19 cellular contexts compared by ENCODE assay signal in the genomic region with DNA sequence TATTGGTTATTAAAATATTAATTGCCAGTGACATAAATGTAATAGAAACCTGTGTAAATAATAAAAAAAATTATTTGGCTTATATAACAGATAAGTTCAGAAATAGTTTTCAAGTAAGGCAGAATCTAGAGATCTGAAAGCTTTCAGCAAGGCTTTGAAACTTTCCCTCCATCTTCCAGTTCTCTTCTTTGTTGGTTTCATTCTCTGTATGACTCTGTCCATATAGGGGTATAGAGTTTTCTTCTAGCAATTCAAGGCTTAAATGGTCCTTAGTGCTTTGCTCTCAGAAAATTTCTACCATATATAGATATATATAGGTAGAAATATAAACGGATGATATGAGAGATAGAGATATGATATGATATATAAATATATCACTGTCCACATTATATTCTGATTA.
A peak's percentile ranks its signal among the peaks of the same experiment; 100 is the strongest.
DNase-seq lines count a peak whose midpoint lies in the region; ATAC-seq, FAIRE-seq and TF ChIP-seq lines count a peak whose summit lies in the region.
"Had no signal": no experiment of that assay in that cellular context is flagged by ENCODE, and none has a peak within 500 bp of the region (broad histone marks: within the 10 kb centered on the region; RNA-seq: fewer than 3 reads in every experiment).

No MANE protein-coding gene starts in this region.

- H3K36me3 Mint-ChIP-seq in activated T-cell treated with anti-CD3 and anti-CD28 coated beads, Interleukin-2, amount 50 U/mL, for 4 hours (ENCODE audit: insufficient read depth) = no peaks in the 10 kb centered on the region
- H3K36me3 Mint-ChIP-seq: T-cell had no signal

- H3K4me3 Mint-ChIP-seq in activated T-cell treated with anti-CD3 and anti-CD28 coated beads, Interleukin-2, amount 50 U/mL, for 4 hours = no peak overlapping the region
- H3K4me3 Mint-ChIP-seq: CD4-positive, alpha-beta T cell; T-cell had no signal

- H3K4me1 Mint-ChIP-seq in activated T-cell treated with anti-CD3 and anti-CD28 coated beads, Interleukin-2, amount 50 U/mL, for 4 hours (ENCODE audit: low read depth) = no peaks in the 10 kb centered on the region
- H3K4me1 Mint-ChIP-seq: T-cell had no signal

- no peak for TF ChIP-seq POLR2A in H54 (IDR thresholded peaks at IDR 0.05; ENCODE audit: low read depth, low read length)

- no peak for FAIRE-seq in H54 (lab: Jason Lieb, UNC)
- FAIRE-seq: A549, D721Med had no signal

- peak; percentile 67 for ATAC-seq in GM18511 (IDR thresholded peaks at IDR 0.05; ENCODE audit: unreplicated experiment)
- peak; percentile 64 for ATAC-seq in GM19463 (IDR thresholded peaks at IDR 0.05; ENCODE audit: unreplicated experiment)
- ATAC-seq in HG02884 (IDR thresholded peaks at IDR 0.05; ENCODE audit: unreplicated experiment) = peak; percentile 69
- peak; percentile 57 for ATAC-seq in HG03565 (IDR thresholded peaks at IDR 0.05; ENCODE audit: unreplicated experiment)
- no peak for ATAC-seq in HG03439 (IDR thresholded peaks at IDR 0.05; ENCODE audit: unreplicated experiment)
- no peak for ATAC-seq in activated T-cell treated with anti-CD3 and anti-CD28 coated beads, Interleukin-2, amount 50 U/mL, for 4 hours
- ATAC-seq: A549, T-cell had no signal

- H3K27me3 Mint-ChIP-seq in activated T-cell treated with anti-CD3 and anti-CD28 coated beads, Interleukin-2, amount 50 U/mL, for 4 hours (ENCODE audit: low read depth) = no peaks in the 10 kb centered on the region
- H3K27me3 Mint-ChIP-seq: CD4-positive, alpha-beta T cell; T-cell had no signal

- no peak for DNase-seq in activated T-cell treated with anti-CD3 and anti-CD28 coated beads, Interleukin-2, amount 50 U/mL, for 4 hours
- DNase-seq in H54 (ENCODE audit: insufficient read length, low spot score) = no peak
- DNase-seq: AML-193; CD4-positive, alpha-beta T cell; NCI-H1048; NCI-H1417; NCI-H1694; NCI-H2029 treated with DMSO at 0.1 percent for 48 hours; NCI-H526 treated with DMSO at 0.1 percent for 48 hours; Right ventricle myocardium superior; RPMI8226; T-cell had no signal

- H3K9me3 Mint-ChIP-seq in activated T-cell treated with anti-CD3 and anti-CD28 coated beads, Interleukin-2, amount 50 U/mL, for 4 hours = no peaks in the 10 kb centered on the region

Comparison
In these comparisons a context has a peak if more than half of its experiments do, and no peak if none do; other contexts are left out.
1. ATAC-seq: peak in GM18511 (single experiment), GM19463 (single experiment), HG02884 (single experiment) and HG03565 (single experiment); none in HG03439 (single experiment) and activated T-cell treated with anti-CD3 and anti-CD28 coated beads, Interleukin-2, amount 50 U/mL, for 4 hours (0 of 2).